ENCODE assay signal across 8 cellular contexts in the genomic region with DNA sequence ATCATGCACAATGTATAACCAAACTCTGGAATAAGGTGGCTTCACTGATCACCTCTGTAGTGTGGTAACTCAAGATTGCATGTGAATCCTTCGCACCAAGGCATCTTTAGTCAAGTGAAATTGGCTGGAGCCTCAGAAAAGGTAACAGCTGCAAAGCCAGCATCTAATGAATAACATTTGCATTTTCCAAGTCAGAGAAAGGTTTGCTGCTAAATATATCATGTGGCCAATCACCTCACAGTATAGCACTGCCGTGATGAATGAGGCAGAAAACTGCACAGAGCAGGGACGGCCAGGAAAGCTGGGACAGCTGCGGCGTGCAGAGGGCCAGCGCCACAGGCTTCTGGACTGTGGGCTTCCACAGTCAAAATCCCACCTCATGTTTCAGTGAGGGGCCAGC. TPM values are rescaled to one million over a fixed set of nuclear protein-coding genes. Genes with fewer than 3 reads are reported as not detected.
A peak's percentile ranks its signal among the peaks of the same experiment; 100 is the strongest.
DNase-seq lines count a peak whose midpoint lies in the region; ATAC-seq lines count a peak whose summit lies in the region.
"Had no signal": no experiment of that assay in that cellular context is flagged by ENCODE, and none has a peak within 500 bp of the region (broad histone marks: within the 10 kb centered on the region; RNA-seq: fewer than 3 reads in every experiment).

No MANE protein-coding gene starts in this region.

- H3K9me3 ChIP-seq in HUES64 (ENCODE audit: insufficient read depth, low read depth, low read length) = no peaks in the 10 kb centered on the region
- H3K9me3 ChIP-seq in trophoblast cell (ENCODE audit: insufficient read depth, low read depth, low read length) = no peaks in the 10 kb centered on the region

- no peak overlapping the region for H3K14ac ChIP-seq in trophoblast cell (ENCODE audit: low read length)

- no peaks in the 10 kb centered on the region for H3K27me3 Mint-ChIP-seq in activated naive CD8-positive, alpha-beta T cell treated with anti-CD3 and anti-CD28 coated beads for 36 hours

- H3K23ac ChIP-seq in trophoblast cell (ENCODE audit: low read length) = no peak overlapping the region

- H3K9ac ChIP-seq in HUES64 (ENCODE audit: low read depth, low read length) (peak overlapping the region; percentile 56; the same call in 1 of the 2 replicates), trophoblast cell (ENCODE audit: low read length) (no peak overlapping the region)

- peaks cover 43% of the 10 kb centered on the region for H3K36me3 Mint-ChIP-seq in activated naive CD8-positive, alpha-beta T cell treated with anti-CD3 and anti-CD28 coated beads for 36 hours

- no peak overlapping the region for H2BK120ac ChIP-seq in trophoblast cell (ENCODE audit: insufficient read depth, low read length, poor library complexity)

- no peaks in the 10 kb centered on the region for H3K9me3 Mint-ChIP-seq in activated naive CD8-positive, alpha-beta T cell treated with anti-CD3 and anti-CD28 coated beads for 36 hours

- 80% methylated on average over 6 of the region's 6 CpGs for WGBS in HUES64
- WGBS in trophoblast cell (ENCODE audit: extremely low coverage, insufficient coverage, insufficient read length) = no CpG with 5 or more reads among the region's 6 CpGs

- H3K4me3 ChIP-seq in HUES64 (ENCODE audit: low read length) (no peak overlapping the region), trophoblast cell (ENCODE audit: low read depth, low read length) (no peak overlapping the region)

- H3K4me3 Mint-ChIP-seq in activated naive CD8-positive, alpha-beta T cell treated with anti-CD3 and anti-CD28 coated beads for 36 hours = no peak overlapping the region

- H3K4me1 Mint-ChIP-seq in activated naive CD8-positive, alpha-beta T cell treated with anti-CD3 and anti-CD28 coated beads for 36 hours = peaks cover 40% of the 10 kb centered on the region

- no peak overlapping the region for H2AK5ac ChIP-seq in trophoblast cell (ENCODE audit: low read length)

- H4K12ac ChIP-seq in trophoblast cell (ENCODE audit: low read depth, low read length) = no peak overlapping the region

- H3K27me3 ChIP-seq in HUES64 (ENCODE audit: insufficient read depth, low read length) = no peaks in the 10 kb centered on the region
- H3K27me3 ChIP-seq in trophoblast cell (ENCODE audit: insufficient read depth, low read length) = no peaks in the 10 kb centered on the region

- ATAC-seq in GM19043 (IDR thresholded peaks at IDR 0.05; ENCODE audit: low read depth, unreplicated experiment) (peak; percentile 65), HG02642 (IDR thresholded peaks at IDR 0.05; ENCODE audit: poor library complexity, unreplicated experiment) (peak; percentile 66)

- peaks cover 3% of the 10 kb centered on the region for H3K79me1 ChIP-seq in trophoblast cell (ENCODE audit: low read length)

- no peak overlapping the region for H2BK5ac ChIP-seq in trophoblast cell (ENCODE audit: low read depth, low read length, poor library complexity)

- peaks cover 47% of the 10 kb centered on the region for H3K4me1 ChIP-seq in HUES64 (ENCODE audit: insufficient read depth, low read length)
- peaks cover 5 to 8% of the 10 kb centered on the region in 2 experiments for H3K4me1 ChIP-seq in trophoblast cell (ENCODE audit: control insufficient read depth in 1 of 2, insufficient read depth in 2 of 2, low read length in 2 of 2)

- no peak overlapping the region for H3K27ac Mint-ChIP-seq in activated naive CD8-positive, alpha-beta T cell treated with anti-CD3 and anti-CD28 coated beads for 36 hours

- H2BK12ac ChIP-seq in trophoblast cell (ENCODE audit: low read length) = peak overlapping the region; percentile 24

- H3K18ac ChIP-seq in trophoblast cell (ENCODE audit: low read length) = no peak overlapping the region

- H3K4ac ChIP-seq in trophoblast cell (ENCODE audit: low read depth, low read length) = no peak overlapping the region

- DNase-seq in trophoblast cell = no peak
- no peak for DNase-seq in COLO668 (lab: John Stamatoyannopoulos, UW; ENCODE audit: unreplicated experiment)
- DNase-seq in activated naive CD8-positive, alpha-beta T cell treated with anti-CD3 and anti-CD28 coated beads for 36 hours = no peak
- DNase-seq in NCI-H774 (lab: John Stamatoyannopoulos, UW) = no peak
- DNase-seq: NCI-H1436 had no signal

- H2AFZ ChIP-seq in trophoblast cell (ENCODE audit: insufficient read depth, low read length, poor library complexity) = no peak overlapping the region

- H4K8ac ChIP-seq in trophoblast cell (ENCODE audit: low read depth, low read length) = no peak overlapping the region

- H3K36me3 ChIP-seq in HUES64 (ENCODE audit: insufficient read depth, low read length) (peaks cover 19% of the 10 kb centered on the region), trophoblast cell (ENCODE audit: control insufficient read depth in 1 of 2, insufficient read depth in 2 of 2, low read length in 2 of 2) (no peaks in the 10 kb centered on the region)

- H3K4me2 ChIP-seq in trophoblast cell (ENCODE audit: low read length) = no peak overlapping the region

- H4K91ac ChIP-seq in trophoblast cell (ENCODE audit: low read depth, low read length) = no peak overlapping the region

- no peaks in the 10 kb centered on the region for H3K79me2 ChIP-seq in trophoblast cell (ENCODE audit: control insufficient read depth, insufficient read depth, low read length, poor library complexity)

- H3K27ac ChIP-seq in HUES64 (ENCODE audit: low read depth, low read length) (peak overlapping the region; percentile 85), trophoblast cell (ENCODE audit: low read depth, low read length) (no peak overlapping the region)

RNA-seq across cellular contexts. Expression of a gene that starts 18.5 kb away (rescaled TPM):
- 68.7 TPM for polyA plus RNA-seq in HUES64 (2013, experiment 1 of 2)
- polyA plus RNA-seq in HUES64 (2013, experiment 2 of 2) = 72.7 TPM
- polyA plus RNA-seq in trophoblast cell (2013) = 43.2 and 43.5 TPM in 2 replicates
- 100 to 1,000 TPM; 102 TPM for total RNA-seq in activated naive CD8-positive, alpha-beta T cell treated with anti-CD3 and anti-CD28 coated beads for 36 hours

RNA-seq across cellular contexts. Expression of a gene that starts 18.6 kb away (rescaled TPM):
- polyA plus RNA-seq in HUES64 (2013, experiment 1 of 2) = 10.1 TPM
- 8.1 TPM for polyA plus RNA-seq in HUES64 (2013, experiment 2 of 2)
- polyA plus RNA-seq in trophoblast cell (2013) = 5.7 and 6.1 TPM in 2 replicates
- 10 to 100 TPM; 14.4 to 14.9 TPM for total RNA-seq in activated naive CD8-positive, alpha-beta T cell treated with anti-CD3 and anti-CD28 coated beads for 36 hours
